Comparison of ENCODE assay signal across 22 cellular contexts in genomic region chr3:8518138-8518537, GRCh38. TPM values are rescaled to one million over a fixed set of nuclear protein-coding genes. Genes with fewer than 3 reads are reported as not detected.
DNase-seq lines count a peak whose midpoint lies in the region; ATAC-seq, FAIRE-seq and TF ChIP-seq lines count a peak whose summit lies in the region.
"Had no signal": no experiment of that assay in that cellular context is flagged by ENCODE, and none has a peak within 500 bp of the region (broad histone marks: within the 10 kb centered on the region; RNA-seq: fewer than 3 reads in every experiment).

No MANE protein-coding gene starts in this region.

- H3K4me1 ChIP-seq in fibroblast of lung (ENCODE audit: control insufficient read depth, extremely low read depth, insufficient read depth, low read length) (peaks cover 26% of the 10 kb centered on the region), spleen (peaks cover 0 to 25% (median 11%) of the 10 kb centered on the region in 6 donors), foreskin keratinocyte (no peaks in the 10 kb centered on the region)
- H3K4me1 ChIP-seq: pancreas, sigmoid colon had no signal

- no peak overlapping the region for H3K4me2 ChIP-seq in fibroblast of lung (ENCODE audit: extremely low read depth, insufficient read depth, low read length)
- H3K4me2 ChIP-seq: A549 had no signal

- TF ChIP-seq CTCF in AG10803 (conservative IDR thresholded peaks at IDR 0.05; ENCODE audit: low read length) (no peak), fibroblast of lung (conservative IDR thresholded peaks at IDR 0.05 in 1 of 2, IDR thresholded peaks at IDR 0.05 in 1 of 2; ENCODE audit: low read depth in 1 of 2, low read length in 2 of 2) (no peak), spleen (IDR thresholded peaks at IDR 0.05 in 8 of 11, conservative IDR thresholded peaks at IDR 0.05 in 3 of 11) (no peak), foreskin keratinocyte (conservative IDR thresholded peaks at IDR 0.05) (no peak)

- H3K27ac ChIP-seq in fibroblast of lung (ENCODE audit: insufficient read depth, low read length): peak overlapping the region; percentile 18
- H3K27ac ChIP-seq in spleen: peak overlapping the region in 1 of 8 donors; percentile 24
- no peak overlapping the region for H3K27ac ChIP-seq in foreskin keratinocyte
- H3K27ac ChIP-seq: A549, pancreas, sigmoid colon, SK-N-MC had no signal

- H2AFZ ChIP-seq in fibroblast of lung (ENCODE audit: low read length): no peak overlapping the region

- no peak overlapping the region for H3K4me3 ChIP-seq in AG10803 (ENCODE audit: low read length)
- no peak overlapping the region for H3K4me3 ChIP-seq in fibroblast of lung (replicated peaks in 1 of 4; ENCODE audit: control extremely low read depth in 1 of 4, insufficient read depth in 1 of 4, low read depth in 3 of 4, low read length in 4 of 4)
- no peak overlapping the region for H3K4me3 ChIP-seq in spleen
- H3K4me3 ChIP-seq: A549, HAP-1, heart right ventricle, pancreas, sigmoid colon, SK-N-MC had no signal

- no peaks in the 10 kb centered on the region for H3K79me2 ChIP-seq in fibroblast of lung (ENCODE audit: control insufficient read depth, insufficient read depth, low read length)

- no peak overlapping the region for H3K9ac ChIP-seq in fibroblast of lung (ENCODE audit: insufficient read depth, low read length)

- WGBS in spleen, 5 donors: 75 to 88% (median 79%) methylated on average over 2 of the region's 2 CpGs

- TF ChIP-seq POLR2A in spleen (IDR thresholded peaks at IDR 0.05): no peak

- H3K36me3 ChIP-seq in fibroblast of lung (ENCODE audit: control insufficient read depth, insufficient read depth, low read length): no peaks in the 10 kb centered on the region
- peaks cover 0 to 11% (median 0%) of the 10 kb centered on the region in 6 donors for H3K36me3 ChIP-seq in spleen
- H3K36me3 ChIP-seq: HAP-1, pancreas, sigmoid colon had no signal

- H3K9me3 ChIP-seq in fibroblast of lung (ENCODE audit: control insufficient read depth, insufficient read depth, low read depth, low read length): no peaks in the 10 kb centered on the region
- H3K9me3 ChIP-seq in spleen: no peaks in the 10 kb centered on the region
- H3K9me3 ChIP-seq: A549, HAP-1, heart right ventricle, pancreas, sigmoid colon had no signal

- H3K27me3 ChIP-seq in fibroblast of lung (ENCODE audit: control insufficient read depth, insufficient read depth, low read length) (no peaks in the 10 kb centered on the region), spleen (replicated peaks in 1 of 7) (no peaks in the 10 kb centered on the region), foreskin keratinocyte (no peaks in the 10 kb centered on the region)
- H3K27me3 ChIP-seq: heart right ventricle, pancreas, sigmoid colon had no signal

- no peak for ATAC-seq in foreskin keratinocyte
- ATAC-seq: A549; activated T-cell treated with anti-CD3 and anti-CD28 coated beads, Interleukin-2, amount 50 U/mL, for 72 hours; pancreas had no signal

- DNase-seq in AG10803 (ENCODE audit: low read depth) (peak; percentile 48), RCC 7860 (ENCODE audit: low spot score) (peak; percentile 53), fibroblast of lung (ENCODE audit: low read depth in 2 of 2) (peak in 1 of 2 donors; percentile 85), renal cortical epithelial cell (ENCODE audit: low read depth) (peak; percentile 52), NCI-H446 (lab: John Stamatoyannopoulos, UW) (no peak), spleen (no peak), NCI-H2227 (lab: John Stamatoyannopoulos, UW; ENCODE audit: unreplicated experiment) (no peak), foreskin keratinocyte (no peak)
- DNase-seq: activated CD8-positive, alpha-beta memory T cell treated with anti-CD3 and anti-CD28 coated beads for 24 hours; activated naive CD8-positive, alpha-beta T cell treated with anti-CD3 and anti-CD28 coated beads for 36 hours; activated T-cell treated with anti-CD3 and anti-CD28 coated beads, Interleukin-2, amount 50 U/mL, for 72 hours; CD4-positive, CD25-positive, alpha-beta regulatory T cell; heart right ventricle; NCI-H187 treated with DMSO at 0.1 percent for 48 hours; NCI-H446 treated with DMSO at 0.1 percent for 48 hours; pancreas; sigmoid colon had no signal

- FAIRE-seq in RCC 7860 (lab: Jason Lieb, UNC): peak; percentile 14
- FAIRE-seq: A549, bronchial epithelial cell, islet of Langerhans, pancreas had no signal

- H4K20me1 ChIP-seq in fibroblast of lung (ENCODE audit: control insufficient read depth, extremely low read depth, insufficient read depth, low read length): no peaks in the 10 kb centered on the region

- intact Hi-C loops in spleen (cut with DNase I; ENCODE audit: low total_unique reads): no loop called here

RNA-seq across cellular contexts. Expression of gene LMCD1, which starts 16.5 kb away (rescaled TPM):
- total RNA-seq in fibroblast of lung (40.1 and 60.1 TPM in 2 replicates), renal cortical epithelial cell (119 and 499 TPM in 2 replicates), spleen (100 to 1,000 TPM in 1 of 7 donors, 10 to 100 TPM in 6; 60.3 to 203 (median 81.5) TPM), foreskin keratinocyte (2.3 and 2.8 TPM in 2 replicates)
- polyA plus RNA-seq in fibroblast of lung (29.7 and 137 TPM in 2 replicates), spleen (10 to 100 TPM; 24.5 to 44.0 (median 33.2) TPM), foreskin keratinocyte (2.0 and 2.5 TPM in 2 replicates)
- 33.1 and 156 TPM in 2 replicates for polyA plus RNA-seq in fibroblast of lung (2012)
- 22.1 and 94.8 TPM in 2 replicates for polyA minus RNA-seq in fibroblast of lung (ENCODE audit: low replicate concordance)

Comparison
In these comparisons a context has a peak if more than half of its experiments do, and no peak if none do; other contexts are left out.
1. DNase-seq: peak in AG10803 (single experiment), RCC 7860 (single experiment) and renal cortical epithelial cell (single experiment); none in NCI-H446 (0 of 2), spleen (single experiment), NCI-H2227 (single experiment) and foreskin keratinocyte (0 of 2).
2. RNA of gene LMCD1, which starts 16.5 kb away (total RNA-seq): 119 to 499 TPM in renal cortical epithelial cell, 60.3 to 203 TPM in spleen and 40.1 to 60.1 TPM in fibroblast of lung; 2.3 to 2.8 TPM in foreskin keratinocyte; every median in the first group is over 10 times any median in the second.